In genomic region chr4:87006531-87007344, GRCh38 we compare ENCODE assay signal across 8 cellular contexts.
DNase-seq lines count a peak whose midpoint lies in the region; ATAC-seq, FAIRE-seq and TF ChIP-seq lines count a peak whose summit lies in the region.

No MANE protein-coding gene starts in this region.

- TF ChIP-seq EP300 in HepG2 (IDR thresholded peaks at IDR 0.05; ENCODE audit: low read depth in 2 of 2, low read length in 2 of 2) (peak in 1 of 2 experiments; percentile 12; a peak in 1 of 4 replicates), HepG2 (CRISPR knock-in tag; IDR thresholded peaks at IDR 0.05; ENCODE audit: borderline replicate concordance) (0 out of 2 replicates have a peak, but pooled peaks have one; percentile 15)

- POLR2A ChIA-PET in activated CD4-positive, alpha-beta T cell treated with anti-CD3 and anti-CD28 coated beads, Interleukin-2, amount 10 ng/mL, durations not matched to agents 7 days and 5 days (lab: Charles Lee), result interaction anchor here (0.6 to 3.4 kb wide), 5 partner anchors 47 to 74 kb away, joined by 3 to 37 read pairs (median 4); partner anchors contain the start of gene AFF1
- POLR2A ChIA-PET in HepG2 (lab: Yijun Ruan, JAX), result interaction anchor here (0.7 to 4.3 kb wide), 25 partner anchors 8 to 88 kb away, joined by 3 to 81 read pairs (median 5); partner anchors contain the start of gene AFF1

- intact Hi-C loops in CD14-positive monocyte (cut with micrococcal nuclease), result loop anchor here (2.0 to 10.0 kb wide), 5 partner anchors 46 to 88 kb away; partner anchors contain the start of gene AFF1 (in 2 of the 2)
- intact Hi-C loops in HepG2 (cut with micrococcal nuclease; ENCODE audit: unreplicated experiment), result loop anchor here (1.0 to 2.0 kb wide), 5 partner anchors 29 to 87 kb away; no protein-coding TSS in a partner anchor

- H3K27ac Mint-ChIP-seq in CD14-positive monocyte, result peak overlapping the region; percentile 93 to 97 (median 97)
- peak overlapping the region; percentile 99 for H3K27ac Mint-ChIP-seq in activated CD4-positive, alpha-beta T cell treated with anti-CD3 and anti-CD28 coated beads, Interleukin-2, amount 10 ng/mL, durations not matched to agents 7 days and 5 days

- CTCF ChIA-PET in activated CD4-positive, alpha-beta T cell treated with anti-CD3 and anti-CD28 coated beads, Interleukin-2, amount 10 ng/mL, durations not matched to agents 7 days and 5 days (lab: Charles Lee), result interaction anchor here (0.7 to 2.1 kb wide), 8 partner anchors 12 to 111 kb away, joined by 3 to 7 read pairs (median 4); partner anchors contain the start of gene AFF1
- CTCF ChIA-PET in HepG2 (lab: Yijun Ruan, JAX; ENCODE audit: low intra/inter-chr PET ratio, low total read pairs), result interaction anchor here (1.3 kb wide), 1 partner anchor 84 kb away, joined by 5 read pairs; no protein-coding TSS in a partner anchor

- peak; percentile 34 for TF ChIP-seq CTCF in CD14-positive monocyte (IDR thresholded peaks at IDR 0.05)
- TF ChIP-seq CTCF in HepG2 (CRISPR knock-in tag; IDR thresholded peaks at IDR 0.05), result peak; percentile 21; the same call in 1 of the 2 replicates

- DNase-seq in CD14-positive monocyte (ENCODE audit: low spot score) (peak; percentile 91), NCI-H526 (lab: John Stamatoyannopoulos, UW) (peak; percentile 84 to 93), dedifferentiated amniotic fluid mesenchymal stem cell (ENCODE audit: extremely low spot score) (peak; percentile 91), HepG2 (ENCODE audit: low spot score) (peak; percentile 84)
- peak; percentile 89 for DNase-seq in activated CD4-positive, alpha-beta T cell treated with anti-CD3 and anti-CD28 coated beads, Interleukin-2, amount 10 ng/mL, durations not matched to agents 7 days and 5 days
- peak; percentile 77 to 85 for DNase-seq in stimulated activated CD4-positive, alpha-beta T cell treated with anti-CD3 and anti-CD28 coated beads, Interleukin-2, amount 100 ng/mL, for 48 hours

- in situ Hi-C loops in HepG2 (cut with HindIII; ENCODE audit: extremely low pct_ligation_motif_present, low pct_unique_long_range_greater_than_20kb), result loop anchor here (5.0 kb wide), 1 partner anchor 69 kb away; the partner anchor contains the start of gene AFF1

- H3K4me1 ChIP-seq in HepG2 (ENCODE audit: insufficient read depth, low read length), result peaks cover 71% of the 10 kb centered on the region

- H3K27me3 ChIP-seq in HepG2 (ENCODE audit: control insufficient read depth in 1 of 2, insufficient read depth in 2 of 2, low read length in 2 of 2), result no peaks in the 10 kb centered on the region; a peak in 1 of 5 replicates

- H3K4me3 ChIP-seq in HepG2 (replicated peaks in 1 of 3; ENCODE audit: insufficient read depth in 1 of 3, low read depth in 2 of 3, low read length in 3 of 3), result peak overlapping the region; percentile 71 to 85 (median 74)

- ATAC-seq in GM19328 (IDR thresholded peaks at IDR 0.05; ENCODE audit: unreplicated experiment) (peak; percentile 61), HG03469 (IDR thresholded peaks at IDR 0.05; ENCODE audit: unreplicated experiment) (peak; percentile 52), HepG2 (peak; percentile 96)

- H3K9me3 Mint-ChIP-seq in CD14-positive monocyte, result no peaks in the 10 kb centered on the region
- no peaks in the 10 kb centered on the region for H3K9me3 Mint-ChIP-seq in activated CD4-positive, alpha-beta T cell treated with anti-CD3 and anti-CD28 coated beads, Interleukin-2, amount 10 ng/mL, durations not matched to agents 7 days and 5 days

- H3K4me1 Mint-ChIP-seq in CD14-positive monocyte, result peaks cover 50% of the 10 kb centered on the region
- H3K4me1 Mint-ChIP-seq in activated CD4-positive, alpha-beta T cell treated with anti-CD3 and anti-CD28 coated beads, Interleukin-2, amount 10 ng/mL, durations not matched to agents 7 days and 5 days, result peaks cover 56% of the 10 kb centered on the region

- 2% methylated on average over 8 of the region's 76 CpGs for WGBS in HepG2 (ENCODE audit: low lambda C conversion rate)

- H3K36me3 ChIP-seq in HepG2 (replicated peaks in 1 of 2; ENCODE audit: control insufficient read depth in 1 of 2, insufficient read depth in 2 of 2, low read length in 2 of 2), result no peaks in the 10 kb centered on the region

- H3K4me2 ChIP-seq in HepG2 (ENCODE audit: low read depth, low read length), result peak overlapping the region; percentile 92

- H3K4me3 Mint-ChIP-seq in CD14-positive monocyte, result peak overlapping the region; percentile 98
- H3K4me3 Mint-ChIP-seq in activated CD4-positive, alpha-beta T cell treated with anti-CD3 and anti-CD28 coated beads, Interleukin-2, amount 10 ng/mL, durations not matched to agents 7 days and 5 days, result peak overlapping the region; percentile 88

- no peaks in the 10 kb centered on the region for H3K9me3 ChIP-seq in HepG2 (ENCODE audit: low read length)

- H3K9ac ChIP-seq in HepG2 (ENCODE audit: insufficient read depth, low read depth, low read length), result peak overlapping the region; percentile 92

- TF ChIP-seq POLR2A in HepG2 (IDR thresholded peaks at IDR 0.05; ENCODE audit: insufficient read depth in 1 of 2, low read depth in 2 of 2, low read length in 2 of 2), result peak; percentile 99

- peak; percentile 59 for TF ChIP-seq RAD21 in HepG2 (CRISPR knock-in tag; IDR thresholded peaks at IDR 0.05)

- peaks cover 0 to 9% of the 10 kb centered on the region in 2 donors for H3K36me3 Mint-ChIP-seq in CD14-positive monocyte
- H3K36me3 Mint-ChIP-seq in activated CD4-positive, alpha-beta T cell treated with anti-CD3 and anti-CD28 coated beads, Interleukin-2, amount 10 ng/mL, durations not matched to agents 7 days and 5 days (ENCODE audit: low read depth), result peaks cover 2% of the 10 kb centered on the region

- peak overlapping the region; percentile 99 for H3K27ac ChIP-seq in HepG2 (ENCODE audit: extremely low read length, insufficient read depth, low read length)

- FAIRE-seq in HepG2 (lab: Jason Lieb, UNC), result no peak

- H3K79me2 ChIP-seq in HepG2 (ENCODE audit: insufficient read depth, low read length), result peaks cover 65% of the 10 kb centered on the region

- no TSS peak for BruUV-seq in HepG2 (replicated peaks; lab: Mats Ljungman, UMichigan)

- H2AFZ ChIP-seq in HepG2 (ENCODE audit: low read length), result no peak overlapping the region

- H4K20me1 ChIP-seq in HepG2 (ENCODE audit: insufficient read depth, low read length), result peaks cover 27% of the 10 kb centered on the region

- peaks cover 0 to 1% (median 0%) of the 10 kb centered on the region in 3 donors for H3K27me3 Mint-ChIP-seq in CD14-positive monocyte (ENCODE audit: low read depth in 3 of 3)
- no peaks in the 10 kb centered on the region for H3K27me3 Mint-ChIP-seq in activated CD4-positive, alpha-beta T cell treated with anti-CD3 and anti-CD28 coated beads, Interleukin-2, amount 10 ng/mL, durations not matched to agents 7 days and 5 days

TF ChIP-seq in HepG2, 621 proteins besides CTCF, POLR2A, EP300 and RAD21 (continues in another document):
- TF ChIP-seq, protein P1, sequence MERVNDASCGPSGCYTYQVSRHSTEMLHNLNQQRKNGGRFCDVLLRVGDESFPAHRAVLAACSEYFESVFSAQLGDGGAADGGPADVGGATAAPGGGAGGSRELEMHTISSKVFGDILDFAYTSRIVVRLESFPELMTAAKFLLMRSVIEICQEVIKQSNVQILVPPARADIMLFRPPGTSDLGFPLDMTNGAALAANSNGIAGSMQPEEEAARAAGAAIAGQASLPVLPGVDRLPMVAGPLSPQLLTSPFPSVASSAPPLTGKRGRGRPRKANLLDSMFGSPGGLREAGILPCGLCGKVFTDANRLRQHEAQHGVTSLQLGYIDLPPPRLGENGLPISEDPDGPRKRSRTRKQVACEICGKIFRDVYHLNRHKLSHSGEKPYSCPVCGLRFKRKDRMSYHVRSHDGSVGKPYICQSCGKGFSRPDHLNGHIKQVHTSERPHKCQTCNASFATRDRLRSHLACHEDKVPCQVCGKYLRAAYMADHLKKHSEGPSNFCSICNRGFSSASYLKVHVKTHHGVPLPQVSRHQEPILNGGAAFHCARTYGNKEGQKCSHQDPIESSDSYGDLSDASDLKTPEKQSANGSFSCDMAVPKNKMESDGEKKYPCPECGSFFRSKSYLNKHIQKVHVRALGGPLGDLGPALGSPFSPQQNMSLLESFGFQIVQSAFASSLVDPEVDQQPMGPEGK (CRISPR knock-in tag; IDR thresholded peaks at IDR 0.05), result peak; percentile 53
- TF ChIP-seq ZFP41 (CRISPR knock-in tag; IDR thresholded peaks at IDR 0.05; ENCODE audit: borderline replicate concordance) (peak; percentile 30; the same call in 1 of the 2 replicates), USF2 (IDR thresholded peaks at IDR 0.05; ENCODE audit: low read depth, low read length) (no peak), USF2 (CRISPR knock-in tag; IDR thresholded peaks at IDR 0.05; ENCODE audit: borderline replicate concordance) (0 out of 2 replicates have a peak, but pooled peaks have one; percentile 15), ZNF7 (CRISPR knock-in tag; IDR thresholded peaks at IDR 0.05) (no peak), ZNF331 (CRISPR knock-in tag; IDR thresholded peaks at IDR 0.05) (peak; percentile 53; the same call in 1 of the 2 replicates), HOXD1 (CRISPR knock-in tag; IDR thresholded peaks at IDR 0.05) (no peak)
- TF ChIP-seq, protein P2, sequence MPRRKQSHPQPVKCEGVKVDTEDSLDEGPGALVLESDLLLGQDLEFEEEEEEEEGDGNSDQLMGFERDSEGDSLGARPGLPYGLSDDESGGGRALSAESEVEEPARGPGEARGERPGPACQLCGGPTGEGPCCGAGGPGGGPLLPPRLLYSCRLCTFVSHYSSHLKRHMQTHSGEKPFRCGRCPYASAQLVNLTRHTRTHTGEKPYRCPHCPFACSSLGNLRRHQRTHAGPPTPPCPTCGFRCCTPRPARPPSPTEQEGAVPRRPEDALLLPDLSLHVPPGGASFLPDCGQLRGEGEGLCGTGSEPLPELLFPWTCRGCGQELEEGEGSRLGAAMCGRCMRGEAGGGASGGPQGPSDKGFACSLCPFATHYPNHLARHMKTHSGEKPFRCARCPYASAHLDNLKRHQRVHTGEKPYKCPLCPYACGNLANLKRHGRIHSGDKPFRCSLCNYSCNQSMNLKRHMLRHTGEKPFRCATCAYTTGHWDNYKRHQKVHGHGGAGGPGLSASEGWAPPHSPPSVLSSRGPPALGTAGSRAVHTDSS (CRISPR knock-in tag; conservative IDR thresholded peaks at IDR 0.05), result no peak

Comparison
In these comparisons a context has a peak if more than half of its experiments do, and no peak if none do; other contexts are left out.
1. Peak in every context shown above with its lines: DNase-seq, ATAC-seq, H3K4me3 ChIP-seq and H3K27ac ChIP-seq.